Comparison of ENCODE assay signal across 1 cellular context in the genomic region with DNA sequence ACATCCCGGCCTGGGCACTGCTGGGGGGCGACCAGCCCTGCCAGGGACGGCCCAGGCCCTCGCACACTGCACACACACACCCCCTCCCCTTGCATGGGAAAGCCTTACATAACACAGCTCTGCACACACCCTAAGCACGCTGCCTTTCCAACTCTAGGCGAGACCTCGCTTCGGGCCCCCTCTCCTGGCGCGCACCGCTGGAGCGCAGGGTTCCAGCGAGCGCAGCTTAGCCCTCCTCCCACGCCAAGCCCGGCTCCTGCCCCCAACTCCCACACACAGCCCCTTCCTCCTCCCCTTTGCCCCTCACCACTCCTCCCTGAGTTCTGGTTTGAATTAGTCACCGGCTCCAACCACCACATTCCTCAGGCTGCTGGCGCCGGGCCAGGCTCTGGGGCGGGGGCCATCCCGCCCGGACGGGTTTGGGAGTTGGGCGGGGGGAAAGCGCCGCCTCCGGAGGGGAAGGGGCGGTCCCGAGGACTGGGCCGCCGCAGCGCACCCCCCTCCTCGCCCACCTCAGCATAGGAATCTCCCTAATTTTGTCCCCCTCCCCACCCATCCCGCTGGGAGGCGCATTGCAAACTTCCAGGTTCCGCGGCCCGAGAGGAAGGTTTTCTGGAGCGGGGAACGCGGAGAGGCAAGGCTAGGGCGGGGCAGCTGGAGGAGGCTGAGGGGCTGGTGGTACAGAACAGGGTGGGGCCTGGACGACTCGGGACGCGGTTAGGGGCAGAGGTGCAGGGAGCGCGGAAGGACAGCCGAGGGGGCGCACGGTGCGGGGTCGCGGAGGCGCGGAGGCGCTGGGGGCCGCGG.
TF ChIP-seq lines count a peak whose summit lies in the region.

No MANE protein-coding gene starts in this region.

TF ChIP-seq in K562, 482 proteins besides CTCF, POLR2A, EP300 and RAD21 (continues in another document):
- TF ChIP-seq U2AF2 (optimal IDR thresholded peaks at IDR 0.05; ENCODE audit: low read depth, low read length) (no peak), RBM15 (IDR thresholded peaks at IDR 0.05; ENCODE audit: insufficient read depth, low read length) (no peak), ZFP36 (IDR thresholded peaks at IDR 0.05; ENCODE audit: low read depth, low read length, partially characterized antibody) (peak; percentile 6), NFE2 (IDR thresholded peaks at IDR 0.05; ENCODE audit: low read depth) (peak; percentile 6; the same call in 1 of the 2 replicates), KDM2B (CRISPR knock-in tag; IDR thresholded peaks at IDR 0.05) (no peak), CXXC5 (CRISPR knock-in tag; IDR thresholded peaks at IDR 0.05) (peak; percentile 52), NR2C2 (CRISPR knock-in tag; IDR thresholded peaks at IDR 0.05) (peak; percentile 55; the same call in 1 of the 2 replicates), NR2C2 (tag; IDR thresholded peaks at IDR 0.05) (no peak), ZNF57 (CRISPR knock-in tag; IDR thresholded peaks at IDR 0.05) (no peak), SMARCA4 (IDR thresholded peaks at IDR 0.05) (peak; percentile 75), KLF1 (tag; IDR thresholded peaks at IDR 0.05) (no peak), SMARCB1 (IDR thresholded peaks at IDR 0.05; ENCODE audit: insufficient read length, low read depth) (no peak), SP1 (CRISPR knock-in tag; IDR thresholded peaks at IDR 0.05) (peak; percentile 68), ZNF431 (CRISPR knock-in tag; IDR thresholded peaks at IDR 0.05) (peak; percentile 71; the same call in 1 of the 2 replicates), ZNF24 (IDR thresholded peaks at IDR 0.05) (no peak), CBFA2T2 (conservative IDR thresholded peaks at IDR 0.05) (0 out of 2 replicates have a peak, but pooled peaks have one; percentile 15), RBM22 (IDR thresholded peaks at IDR 0.05; ENCODE audit: low read depth, low read length, poor library complexity, severe bottlenecking) (no peak), CC2D1A (IDR thresholded peaks at IDR 0.05) (no peak; the same call in 1 of the 2 replicates), GATAD2B (IDR thresholded peaks at IDR 0.05; ENCODE audit: borderline replicate concordance) (no peak), CCNT2 (IDR thresholded peaks at IDR 0.05; ENCODE audit: borderline replicate concordance, extremely low read depth, insufficient read length, low read depth, low read length) (peak; percentile 65), ZNF830 (CRISPR knock-in tag; IDR thresholded peaks at IDR 0.05) (no peak)
- TF ChIP-seq, protein P1, sequence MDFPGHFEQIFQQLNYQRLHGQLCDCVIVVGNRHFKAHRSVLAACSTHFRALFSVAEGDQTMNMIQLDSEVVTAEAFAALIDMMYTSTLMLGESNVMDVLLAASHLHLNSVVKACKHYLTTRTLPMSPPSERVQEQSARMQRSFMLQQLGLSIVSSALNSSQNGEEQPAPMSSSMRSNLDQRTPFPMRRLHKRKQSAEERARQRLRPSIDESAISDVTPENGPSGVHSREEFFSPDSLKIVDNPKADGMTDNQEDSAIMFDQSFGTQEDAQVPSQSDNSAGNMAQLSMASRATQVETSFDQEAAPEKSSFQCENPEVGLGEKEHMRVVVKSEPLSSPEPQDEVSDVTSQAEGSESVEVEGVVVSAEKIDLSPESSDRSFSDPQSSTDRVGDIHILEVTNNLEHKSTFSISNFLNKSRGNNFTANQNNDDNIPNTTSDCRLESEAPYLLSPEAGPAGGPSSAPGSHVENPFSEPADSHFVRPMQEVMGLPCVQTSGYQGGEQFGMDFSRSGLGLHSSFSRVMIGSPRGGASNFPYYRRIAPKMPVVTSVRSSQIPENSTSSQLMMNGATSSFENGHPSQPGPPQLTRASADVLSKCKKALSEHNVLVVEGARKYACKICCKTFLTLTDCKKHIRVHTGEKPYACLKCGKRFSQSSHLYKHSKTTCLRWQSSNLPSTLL (IDR thresholded peaks at IDR 0.05) = no peak
- TF ChIP-seq, protein P2, sequence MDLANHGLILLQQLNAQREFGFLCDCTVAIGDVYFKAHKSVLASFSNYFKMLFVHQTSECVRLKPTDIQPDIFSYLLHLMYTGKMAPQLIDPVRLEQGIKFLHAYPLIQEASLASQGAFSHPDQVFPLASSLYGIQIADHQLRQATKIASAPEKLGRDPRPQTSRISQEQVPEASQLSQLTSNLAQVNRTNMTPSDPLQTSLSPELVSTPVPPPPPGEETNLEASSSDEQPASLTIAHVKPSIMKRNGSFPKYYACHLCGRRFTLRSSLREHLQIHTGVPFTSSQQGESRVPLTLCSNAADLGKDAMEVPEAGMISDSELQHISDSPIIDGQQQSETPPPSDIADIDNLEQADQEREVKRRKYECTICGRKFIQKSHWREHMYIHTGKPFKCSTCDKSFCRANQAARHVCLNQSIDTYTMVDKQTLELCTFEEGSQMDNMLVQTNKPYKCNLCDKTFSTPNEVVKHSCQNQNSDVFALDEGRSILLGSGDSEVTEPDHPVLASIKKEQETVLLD (IDR thresholded peaks at IDR 0.05) = peak; percentile 61; the same call in 1 of the 2 replicates
- TF ChIP-seq, protein P3, sequence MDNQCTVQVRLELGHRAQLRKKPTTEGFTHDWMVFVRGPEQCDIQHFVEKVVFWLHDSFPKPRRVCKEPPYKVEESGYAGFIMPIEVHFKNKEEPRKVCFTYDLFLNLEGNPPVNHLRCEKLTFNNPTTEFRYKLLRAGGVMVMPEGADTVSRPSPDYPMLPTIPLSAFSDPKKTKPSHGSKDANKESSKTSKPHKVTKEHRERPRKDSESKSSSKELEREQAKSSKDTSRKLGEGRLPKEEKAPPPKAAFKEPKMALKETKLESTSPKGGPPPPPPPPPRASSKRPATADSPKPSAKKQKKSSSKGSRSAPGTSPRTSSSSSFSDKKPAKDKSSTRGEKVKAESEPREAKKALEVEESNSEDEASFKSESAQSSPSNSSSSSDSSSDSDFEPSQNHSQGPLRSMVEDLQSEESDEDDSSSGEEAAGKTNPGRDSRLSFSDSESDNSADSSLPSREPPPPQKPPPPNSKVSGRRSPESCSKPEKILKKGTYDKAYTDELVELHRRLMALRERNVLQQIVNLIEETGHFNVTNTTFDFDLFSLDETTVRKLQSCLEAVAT (IDR thresholded peaks at IDR 0.05) = peak; percentile 20 to 63; a peak in 3 of 4 replicates
- TF ChIP-seq, protein P4, sequence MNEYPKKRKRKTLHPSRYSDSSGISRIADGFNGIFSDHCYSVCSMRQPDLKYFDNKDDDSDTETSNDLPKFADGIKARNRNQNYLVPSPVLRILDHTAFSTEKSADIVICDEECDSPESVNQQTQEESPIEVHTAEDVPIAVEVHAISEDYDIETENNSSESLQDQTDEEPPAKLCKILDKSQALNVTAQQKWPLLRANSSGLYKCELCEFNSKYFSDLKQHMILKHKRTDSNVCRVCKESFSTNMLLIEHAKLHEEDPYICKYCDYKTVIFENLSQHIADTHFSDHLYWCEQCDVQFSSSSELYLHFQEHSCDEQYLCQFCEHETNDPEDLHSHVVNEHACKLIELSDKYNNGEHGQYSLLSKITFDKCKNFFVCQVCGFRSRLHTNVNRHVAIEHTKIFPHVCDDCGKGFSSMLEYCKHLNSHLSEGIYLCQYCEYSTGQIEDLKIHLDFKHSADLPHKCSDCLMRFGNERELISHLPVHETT (CRISPR knock-in tag; conservative IDR thresholded peaks at IDR 0.05 in 1 of 2, IDR thresholded peaks at IDR 0.05 in 1 of 2) = peak in 1 of 2 experiments; percentile 2; a peak in 1 of 4 replicates
- TF ChIP-seq, protein P5, sequence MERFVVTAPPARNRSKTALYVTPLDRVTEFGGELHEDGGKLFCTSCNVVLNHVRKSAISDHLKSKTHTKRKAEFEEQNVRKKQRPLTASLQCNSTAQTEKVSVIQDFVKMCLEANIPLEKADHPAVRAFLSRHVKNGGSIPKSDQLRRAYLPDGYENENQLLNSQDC (CRISPR knock-in tag; IDR thresholded peaks at IDR 0.05) = no peak
- TF ChIP-seq, protein P6, sequence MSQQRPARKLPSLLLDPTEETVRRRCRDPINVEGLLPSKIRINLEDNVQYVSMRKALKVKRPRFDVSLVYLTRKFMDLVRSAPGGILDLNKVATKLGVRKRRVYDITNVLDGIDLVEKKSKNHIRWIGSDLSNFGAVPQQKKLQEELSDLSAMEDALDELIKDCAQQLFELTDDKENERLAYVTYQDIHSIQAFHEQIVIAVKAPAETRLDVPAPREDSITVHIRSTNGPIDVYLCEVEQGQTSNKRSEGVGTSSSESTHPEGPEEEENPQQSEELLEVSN (IDR thresholded peaks at IDR 0.05; ENCODE audit: borderline replicate concordance in 1 of 2, extremely low read depth in 1 of 2, insufficient read depth in 1 of 2, insufficient read length in 1 of 2, low read depth in 1 of 2, low read length in 1 of 2, poor library complexity in 1 of 2, severe bottlenecking in 1 of 2) = peak; percentile 60 to 72
- TF ChIP-seq, protein P7, sequence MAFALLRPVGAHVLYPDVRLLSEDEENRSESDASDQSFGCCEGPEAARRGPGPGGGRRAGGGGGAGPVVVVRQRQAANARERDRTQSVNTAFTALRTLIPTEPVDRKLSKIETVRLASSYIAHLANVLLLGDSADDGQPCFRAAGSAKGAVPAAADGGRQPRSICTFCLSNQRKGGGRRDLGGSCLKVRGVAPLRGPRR (CRISPR knock-in tag; IDR thresholded peaks at IDR 0.05) = no peak
- TF ChIP-seq, protein P8, sequence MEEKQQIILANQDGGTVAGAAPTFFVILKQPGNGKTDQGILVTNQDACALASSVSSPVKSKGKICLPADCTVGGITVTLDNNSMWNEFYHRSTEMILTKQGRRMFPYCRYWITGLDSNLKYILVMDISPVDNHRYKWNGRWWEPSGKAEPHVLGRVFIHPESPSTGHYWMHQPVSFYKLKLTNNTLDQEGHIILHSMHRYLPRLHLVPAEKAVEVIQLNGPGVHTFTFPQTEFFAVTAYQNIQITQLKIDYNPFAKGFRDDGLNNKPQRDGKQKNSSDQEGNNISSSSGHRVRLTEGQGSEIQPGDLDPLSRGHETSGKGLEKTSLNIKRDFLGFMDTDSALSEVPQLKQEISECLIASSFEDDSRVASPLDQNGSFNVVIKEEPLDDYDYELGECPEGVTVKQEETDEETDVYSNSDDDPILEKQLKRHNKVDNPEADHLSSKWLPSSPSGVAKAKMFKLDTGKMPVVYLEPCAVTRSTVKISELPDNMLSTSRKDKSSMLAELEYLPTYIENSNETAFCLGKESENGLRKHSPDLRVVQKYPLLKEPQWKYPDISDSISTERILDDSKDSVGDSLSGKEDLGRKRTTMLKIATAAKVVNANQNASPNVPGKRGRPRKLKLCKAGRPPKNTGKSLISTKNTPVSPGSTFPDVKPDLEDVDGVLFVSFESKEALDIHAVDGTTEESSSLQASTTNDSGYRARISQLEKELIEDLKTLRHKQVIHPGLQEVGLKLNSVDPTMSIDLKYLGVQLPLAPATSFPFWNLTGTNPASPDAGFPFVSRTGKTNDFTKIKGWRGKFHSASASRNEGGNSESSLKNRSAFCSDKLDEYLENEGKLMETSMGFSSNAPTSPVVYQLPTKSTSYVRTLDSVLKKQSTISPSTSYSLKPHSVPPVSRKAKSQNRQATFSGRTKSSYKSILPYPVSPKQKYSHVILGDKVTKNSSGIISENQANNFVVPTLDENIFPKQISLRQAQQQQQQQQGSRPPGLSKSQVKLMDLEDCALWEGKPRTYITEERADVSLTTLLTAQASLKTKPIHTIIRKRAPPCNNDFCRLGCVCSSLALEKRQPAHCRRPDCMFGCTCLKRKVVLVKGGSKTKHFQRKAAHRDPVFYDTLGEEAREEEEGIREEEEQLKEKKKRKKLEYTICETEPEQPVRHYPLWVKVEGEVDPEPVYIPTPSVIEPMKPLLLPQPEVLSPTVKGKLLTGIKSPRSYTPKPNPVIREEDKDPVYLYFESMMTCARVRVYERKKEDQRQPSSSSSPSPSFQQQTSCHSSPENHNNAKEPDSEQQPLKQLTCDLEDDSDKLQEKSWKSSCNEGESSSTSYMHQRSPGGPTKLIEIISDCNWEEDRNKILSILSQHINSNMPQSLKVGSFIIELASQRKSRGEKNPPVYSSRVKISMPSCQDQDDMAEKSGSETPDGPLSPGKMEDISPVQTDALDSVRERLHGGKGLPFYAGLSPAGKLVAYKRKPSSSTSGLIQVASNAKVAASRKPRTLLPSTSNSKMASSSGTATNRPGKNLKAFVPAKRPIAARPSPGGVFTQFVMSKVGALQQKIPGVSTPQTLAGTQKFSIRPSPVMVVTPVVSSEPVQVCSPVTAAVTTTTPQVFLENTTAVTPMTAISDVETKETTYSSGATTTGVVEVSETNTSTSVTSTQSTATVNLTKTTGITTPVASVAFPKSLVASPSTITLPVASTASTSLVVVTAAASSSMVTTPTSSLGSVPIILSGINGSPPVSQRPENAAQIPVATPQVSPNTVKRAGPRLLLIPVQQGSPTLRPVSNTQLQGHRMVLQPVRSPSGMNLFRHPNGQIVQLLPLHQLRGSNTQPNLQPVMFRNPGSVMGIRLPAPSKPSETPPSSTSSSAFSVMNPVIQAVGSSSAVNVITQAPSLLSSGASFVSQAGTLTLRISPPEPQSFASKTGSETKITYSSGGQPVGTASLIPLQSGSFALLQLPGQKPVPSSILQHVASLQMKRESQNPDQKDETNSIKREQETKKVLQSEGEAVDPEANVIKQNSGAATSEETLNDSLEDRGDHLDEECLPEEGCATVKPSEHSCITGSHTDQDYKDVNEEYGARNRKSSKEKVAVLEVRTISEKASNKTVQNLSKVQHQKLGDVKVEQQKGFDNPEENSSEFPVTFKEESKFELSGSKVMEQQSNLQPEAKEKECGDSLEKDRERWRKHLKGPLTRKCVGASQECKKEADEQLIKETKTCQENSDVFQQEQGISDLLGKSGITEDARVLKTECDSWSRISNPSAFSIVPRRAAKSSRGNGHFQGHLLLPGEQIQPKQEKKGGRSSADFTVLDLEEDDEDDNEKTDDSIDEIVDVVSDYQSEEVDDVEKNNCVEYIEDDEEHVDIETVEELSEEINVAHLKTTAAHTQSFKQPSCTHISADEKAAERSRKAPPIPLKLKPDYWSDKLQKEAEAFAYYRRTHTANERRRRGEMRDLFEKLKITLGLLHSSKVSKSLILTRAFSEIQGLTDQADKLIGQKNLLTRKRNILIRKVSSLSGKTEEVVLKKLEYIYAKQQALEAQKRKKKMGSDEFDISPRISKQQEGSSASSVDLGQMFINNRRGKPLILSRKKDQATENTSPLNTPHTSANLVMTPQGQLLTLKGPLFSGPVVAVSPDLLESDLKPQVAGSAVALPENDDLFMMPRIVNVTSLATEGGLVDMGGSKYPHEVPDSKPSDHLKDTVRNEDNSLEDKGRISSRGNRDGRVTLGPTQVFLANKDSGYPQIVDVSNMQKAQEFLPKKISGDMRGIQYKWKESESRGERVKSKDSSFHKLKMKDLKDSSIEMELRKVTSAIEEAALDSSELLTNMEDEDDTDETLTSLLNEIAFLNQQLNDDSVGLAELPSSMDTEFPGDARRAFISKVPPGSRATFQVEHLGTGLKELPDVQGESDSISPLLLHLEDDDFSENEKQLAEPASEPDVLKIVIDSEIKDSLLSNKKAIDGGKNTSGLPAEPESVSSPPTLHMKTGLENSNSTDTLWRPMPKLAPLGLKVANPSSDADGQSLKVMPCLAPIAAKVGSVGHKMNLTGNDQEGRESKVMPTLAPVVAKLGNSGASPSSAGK (IDR thresholded peaks at IDR 0.05) = peak; percentile 84
- TF ChIP-seq, protein P9, sequence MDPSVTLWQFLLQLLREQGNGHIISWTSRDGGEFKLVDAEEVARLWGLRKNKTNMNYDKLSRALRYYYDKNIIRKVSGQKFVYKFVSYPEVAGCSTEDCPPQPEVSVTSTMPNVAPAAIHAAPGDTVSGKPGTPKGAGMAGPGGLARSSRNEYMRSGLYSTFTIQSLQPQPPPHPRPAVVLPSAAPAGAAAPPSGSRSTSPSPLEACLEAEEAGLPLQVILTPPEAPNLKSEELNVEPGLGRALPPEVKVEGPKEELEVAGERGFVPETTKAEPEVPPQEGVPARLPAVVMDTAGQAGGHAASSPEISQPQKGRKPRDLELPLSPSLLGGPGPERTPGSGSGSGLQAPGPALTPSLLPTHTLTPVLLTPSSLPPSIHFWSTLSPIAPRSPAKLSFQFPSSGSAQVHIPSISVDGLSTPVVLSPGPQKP (CRISPR knock-in tag; IDR thresholded peaks at IDR 0.05) = no peak
